8 cellular contexts compared by ENCODE assay signal in genomic region chr16:4625617-4626159, GRCh38. TPM values are rescaled to one million over a fixed set of nuclear protein-coding genes. Genes with fewer than 3 reads are reported as not detected.
DNase-seq lines count a peak whose midpoint lies in the region; ATAC-seq and TF ChIP-seq lines count a peak whose summit lies in the region.

No MANE protein-coding gene starts in this region.

- no peaks in the 10 kb centered on the region for H3K36me3 Mint-ChIP-seq in activated naive CD8-positive, alpha-beta T cell

- H3K27ac ChIP-seq in 22Rv1 = peak overlapping the region; percentile 76
- peak overlapping the region; percentile 27 for H3K27ac ChIP-seq in iPS-20b (ENCODE audit: low read length)
- H3K27ac ChIP-seq in suprapubic skin = peak overlapping the region; percentile 95

- no peaks in the 10 kb centered on the region for H3K9me3 Mint-ChIP-seq in activated naive CD8-positive, alpha-beta T cell (ENCODE audit: low read depth)

- H3K4me3 Mint-ChIP-seq in activated naive CD8-positive, alpha-beta T cell = peak overlapping the region; percentile 97

- peak overlapping the region; percentile 90 for H3K9ac ChIP-seq in iPS-20b (ENCODE audit: low read depth, low read length)

- in situ Hi-C loops in HAP-1 (cut with MboI; ENCODE audit: low sequenced_read_pairs) = no loop called here

- H3K4me1 ChIP-seq in HAP-1 (0 out of 2 replicates have a peak, but pooled peaks cover 2% of the 10 kb centered on the region), iPS-20b (ENCODE audit: insufficient read depth, low read length) (0 out of 2 replicates have a peak, but pooled peaks cover 6% of the 10 kb centered on the region), suprapubic skin (peaks cover 24% of the 10 kb centered on the region)

- no peaks in the 10 kb centered on the region for H3K27me3 Mint-ChIP-seq in activated naive CD8-positive, alpha-beta T cell

- no peaks in the 10 kb centered on the region for H3K27me3 ChIP-seq in HAP-1 (ENCODE audit: low read depth)
- H3K27me3 ChIP-seq in iPS-20b (ENCODE audit: insufficient read depth, low read length) = no peaks in the 10 kb centered on the region
- H3K27me3 ChIP-seq in suprapubic skin = no peaks in the 10 kb centered on the region

- H3K4me3 ChIP-seq in HAP-1 (peak overlapping the region; percentile 82), iPS-20b (ENCODE audit: low read length) (peak overlapping the region; percentile 97), suprapubic skin (peak overlapping the region; percentile 100)

- TF ChIP-seq CTCF in 22Rv1 (IDR thresholded peaks at IDR 0.05) (no peak), suprapubic skin (IDR thresholded peaks at IDR 0.05) (no peak)

- no peak for ATAC-seq in GM21737 (IDR thresholded peaks at IDR 0.05; ENCODE audit: unreplicated experiment)

- H3K36me3 ChIP-seq in HAP-1 (replicated peaks) (peaks cover 8% of the 10 kb centered on the region), iPS-20b (ENCODE audit: insufficient read depth, low read depth, low read length) (0 out of 2 replicates have a peak, but pooled peaks cover 6% of the 10 kb centered on the region), suprapubic skin (no peaks in the 10 kb centered on the region)

- DNase-seq in HAP-1 (ENCODE audit: low spot score in 2 of 2) (no peak), suprapubic skin (ENCODE audit: low spot score in 2 of 2) (no peak), glomerular visceral epithelial cell (ENCODE audit: extremely low spot score) (no peak), foreskin melanocyte (no peak)

- TF ChIP-seq EP300 in suprapubic skin (IDR thresholded peaks at IDR 0.05) = no peak

- WGBS in suprapubic skin = 12% methylated on average over 9 of the region's 9 CpGs

- no peak for TF ChIP-seq POLR2A in suprapubic skin (IDR thresholded peaks at IDR 0.05)

- H3K4me1 Mint-ChIP-seq in activated naive CD8-positive, alpha-beta T cell (ENCODE audit: low read depth) = peaks cover 37% of the 10 kb centered on the region

- H3K9me3 ChIP-seq in HAP-1 = 0 out of 2 replicates have a peak, but pooled peaks cover 2% of the 10 kb centered on the region
- H3K9me3 ChIP-seq in iPS-20b (ENCODE audit: insufficient read depth, low read depth, low read length) = no peaks in the 10 kb centered on the region
- no peaks in the 10 kb centered on the region for H3K9me3 ChIP-seq in suprapubic skin

- peak overlapping the region; percentile 96 for H3K27ac Mint-ChIP-seq in activated naive CD8-positive, alpha-beta T cell

RNA-seq across cellular contexts. Expression of gene MGRN1, which starts 1.1 kb away (rescaled TPM):
- 10 to 100 TPM; 30.8 to 58.2 (median 44.8) TPM for total RNA-seq in suprapubic skin

RNA-seq across cellular contexts. Expression of gene UBALD1, which starts 11.0 kb away (rescaled TPM):
- total RNA-seq in suprapubic skin = 10 to 100 TPM; 11.5 to 29.7 (median 15.2) TPM

Comparison
In these comparisons a context has a peak if more than half of its experiments do, and no peak if none do; other contexts are left out.
1. H3K27ac ChIP-seq: peak in every context shown above with its lines; median percentile 95 in suprapubic skin; 76 in 22Rv1; 27 in iPS-20b.